ENCODE assay signal across 8 cellular contexts in the genomic region with DNA sequence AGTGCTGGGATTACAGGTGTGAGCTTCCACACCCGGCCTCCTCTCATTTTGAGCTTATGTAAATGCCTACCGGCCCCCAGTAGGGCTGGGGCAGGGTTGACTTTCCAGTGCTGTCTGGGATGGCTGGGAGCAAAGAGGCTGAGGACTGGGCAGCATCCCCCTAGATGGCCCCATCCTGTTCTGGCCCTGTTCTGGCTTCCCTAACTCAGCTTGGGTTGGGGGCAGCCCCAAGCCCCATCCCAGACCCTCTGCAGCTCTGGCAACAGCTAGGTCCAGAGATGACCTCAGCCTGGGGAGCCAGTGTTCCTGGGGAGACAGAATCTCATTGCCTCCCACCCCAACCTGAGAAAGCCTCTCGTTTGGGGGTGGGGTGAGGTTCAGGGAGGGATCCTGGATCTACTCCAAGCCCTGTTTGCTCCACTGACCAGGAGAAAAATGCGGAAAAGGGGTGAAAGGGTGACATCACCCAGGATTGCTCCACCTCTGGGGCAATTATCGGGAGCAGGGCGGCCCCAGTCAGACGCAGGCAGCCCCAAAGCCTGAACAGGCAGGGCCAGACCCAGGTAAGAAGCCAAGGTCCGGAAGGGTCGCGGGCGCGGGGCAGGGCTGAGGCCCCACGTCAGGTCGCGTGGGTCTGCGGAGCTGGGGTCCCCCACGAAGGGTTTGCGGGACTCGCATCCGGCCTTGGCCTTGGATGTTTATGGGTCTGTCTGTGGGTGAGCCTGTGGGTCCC. TPM values are rescaled to one million over a fixed set of nuclear protein-coding genes. Genes with fewer than 3 reads are reported as not detected.
A peak's percentile ranks its signal among the peaks of the same experiment; 100 is the strongest.
DNase-seq lines count a peak whose midpoint lies in the region; ATAC-seq and TF ChIP-seq lines count a peak whose summit lies in the region.

Gene PNPLA2, plus strand, starts transcription at position 519 of the 733 bp plus-strand sequence. CDS start 805 bp downstream, outside the sequence.

- H3K4me3 ChIP-seq in Loucy (ENCODE audit: low read length, poor library complexity, severe bottlenecking), result peak within 1 kb of the TSS; percentile 89
- H3K4me3 ChIP-seq in mesendoderm (ENCODE audit: low read length), result peak within 1 kb of the TSS; percentile 73
- H3K4me3 ChIP-seq in urinary bladder (ENCODE audit: low read depth, low read length), result peak within 1 kb of the TSS; percentile 94

- H3K4ac ChIP-seq in mesendoderm (ENCODE audit: low read depth, low read length), result peak within 1 kb of the TSS; percentile 65

- peak within 1 kb of the TSS; percentile 42; the same call in 1 of the 2 replicates for H2AFZ ChIP-seq in Loucy (ENCODE audit: low read length)

- WGBS in mesendoderm (ENCODE audit: extremely low coverage, insufficient coverage, low lambda C conversion rate), result no CpG with 5 or more reads among the region's 20 CpGs
- 23% methylated on average over 20 of the region's 20 CpGs for WGBS in urinary bladder

- H3K27me3 ChIP-seq in Loucy (ENCODE audit: insufficient read depth, low read length, poor library complexity, severe bottlenecking), result no peaks in the 10 kb centered on the region
- H3K27me3 ChIP-seq in mesendoderm (ENCODE audit: insufficient read depth, low read length, poor library complexity), result no peaks in the 10 kb centered on the region

- H4K20me1 ChIP-seq in Loucy (ENCODE audit: insufficient read depth, low read length, poor library complexity, severe bottlenecking), result peaks cover 27% of the 10 kb centered on the region

- no peak within 1 kb of the TSS for H2AK5ac ChIP-seq in mesendoderm (ENCODE audit: low read length)

- H4K8ac ChIP-seq in mesendoderm (ENCODE audit: low read depth, low read length), result no peak within 1 kb of the TSS

- H3K56ac ChIP-seq in mesendoderm (ENCODE audit: low read length), result peak within 1 kb of the TSS; percentile 92

- H3K79me2 ChIP-seq in Loucy (ENCODE audit: insufficient read depth, low read length), result peaks cover 25% of the 10 kb centered on the region
- H3K79me2 ChIP-seq in mesendoderm (ENCODE audit: control insufficient read depth, insufficient read depth, low read length), result no peaks in the 10 kb centered on the region

- H3K4me1 ChIP-seq in Loucy (ENCODE audit: insufficient read depth, low read length, poor library complexity, severe bottlenecking) (peaks cover 14% of the 10 kb centered on the region), mesendoderm (ENCODE audit: control insufficient read depth, low read depth, low read length) (peaks cover 4% of the 10 kb centered on the region), urinary bladder (ENCODE audit: insufficient read depth) (no peaks in the 10 kb centered on the region)

- H3K18ac ChIP-seq in mesendoderm (ENCODE audit: low read length), result peak within 1 kb of the TSS; percentile 51

- H2BK5ac ChIP-seq in mesendoderm (ENCODE audit: low read length), result no peak within 1 kb of the TSS

- no peaks in the 10 kb centered on the region for H3K9me3 ChIP-seq in Loucy (ENCODE audit: insufficient read depth, low read depth, low read length)

- H3K27ac ChIP-seq in mesendoderm (ENCODE audit: low read depth, low read length) (peak within 1 kb of the TSS; percentile 14), urinary bladder (ENCODE audit: low read depth) (peak within 1 kb of the TSS; percentile 96)

- H3K9ac ChIP-seq in Loucy (ENCODE audit: low read depth, low read length, poor library complexity, severe bottlenecking) (peak within 1 kb of the TSS; percentile 81), mesendoderm (ENCODE audit: low read length) (peak within 1 kb of the TSS; percentile 86)

- H3K23ac ChIP-seq in mesendoderm (ENCODE audit: low read length), result no peak within 1 kb of the TSS

- in situ Hi-C loops in Caki2 (cut with HindIII; ENCODE audit: low pct_unique_long_range_greater_than_20kb, low sequenced_read_pairs), result no loop called here

- H3F3A ChIP-seq in Loucy (ENCODE audit: low read depth), result no peaks in the 10 kb centered on the region

- ATAC-seq in GM18519 (IDR thresholded peaks at IDR 0.05; ENCODE audit: low FRiP score, unreplicated experiment), result no peak
- no peak for ATAC-seq in HG03025 (IDR thresholded peaks at IDR 0.05; ENCODE audit: low FRiP score, unreplicated experiment)
- ATAC-seq in HG02884 (IDR thresholded peaks at IDR 0.05; ENCODE audit: unreplicated experiment), result no peak

- TF ChIP-seq CTCF in Loucy (conservative IDR thresholded peaks at IDR 0.05; ENCODE audit: low read length), result no peak

- no peak within 1 kb of the TSS for H4K5ac ChIP-seq in mesendoderm (ENCODE audit: low read length)

- H2BK15ac ChIP-seq in mesendoderm (replicated peaks; ENCODE audit: low read depth), result no peak within 1 kb of the TSS

- no peaks in the 10 kb centered on the region for H3K9me2 ChIP-seq in Loucy (replicated peaks; ENCODE audit: low read depth, low read length)

- H2BK120ac ChIP-seq in mesendoderm (ENCODE audit: low read depth, low read length), result no peak within 1 kb of the TSS

- H3K4me2 ChIP-seq in Loucy (ENCODE audit: low read depth, low read length, poor library complexity, severe bottlenecking) (peak within 1 kb of the TSS; percentile 97), mesendoderm (ENCODE audit: low read length) (peak within 1 kb of the TSS; percentile 89)

- H3K36me3 ChIP-seq in Loucy (ENCODE audit: insufficient read depth, low read length) (peaks cover 1% of the 10 kb centered on the region; the same call in 1 of the 2 replicates), mesendoderm (ENCODE audit: control insufficient read depth, insufficient read depth, low read length) (no peaks in the 10 kb centered on the region), urinary bladder (ENCODE audit: insufficient read depth) (no peaks in the 10 kb centered on the region)

- H3K79me1 ChIP-seq in mesendoderm (ENCODE audit: low read length), result peaks cover 4% of the 10 kb centered on the region

- DNase-seq in Caki2 (ENCODE audit: low read depth) (peak; percentile 60), dermis blood vessel endothelial cell (no peak), mesendoderm (no peak)

RNA-seq across cellular contexts. Expression of gene PNPLA2, which starts in this region (rescaled TPM):
- total RNA-seq in Caki2 (2014; rRNA removed; shearing (Covaris generic); ENCODE audit: low replicate concordance), result 11.6 and 15.3 TPM in 2 replicates
- total RNA-seq in dermis blood vessel endothelial cell (41.4 and 76.9 TPM in 2 replicates), urinary bladder (13.6 TPM)
- polyA plus RNA-seq in mesendoderm (2013, experiment 1 of 2), result 25.3 TPM
- polyA plus RNA-seq in mesendoderm (2013, experiment 2 of 2), result 26.5 TPM
- polyA plus RNA-seq in urinary bladder, result 131 TPM
